ENCODE assay signal across 7 cellular contexts in genomic region chr13:52203864-52204263, GRCh38. TPM values are rescaled to one million over a fixed set of nuclear protein-coding genes. Genes with fewer than 3 reads are reported as not detected.
A peak's percentile ranks its signal among the peaks of the same experiment; 100 is the strongest.
DNase-seq lines count a peak whose midpoint lies in the region; TF ChIP-seq lines count a peak whose summit lies in the region.
"Not testable (repeated sequence)": the region's sequence is repeated elsewhere in the genome, so short reads cannot be mapped to it uniquely, and the experiment has no call there.

No MANE protein-coding gene starts in this region.

- not testable (repeated sequence) for H2BK12ac ChIP-seq in trophoblast cell (ENCODE audit: low read length)

- TF ChIP-seq CTCF in fibroblast of lung (conservative IDR thresholded peaks at IDR 0.05 in 1 of 2, IDR thresholded peaks at IDR 0.05 in 1 of 2; ENCODE audit: low read depth in 1 of 2, low read length in 2 of 2); hepatocyte (IDR thresholded peaks at IDR 0.05; ENCODE audit: poor library complexity): not testable (repeated sequence)

- 38% methylated on average over 1 of the region's 1 CpG for WGBS in hepatocyte (ENCODE audit: low lambda C conversion rate, missing lambda C conversion rate)
- WGBS in trophoblast cell (ENCODE audit: extremely low coverage, insufficient coverage, insufficient read length), result no CpG with 5 or more reads among the region's 1 CpG

- not testable (repeated sequence) for H3K18ac ChIP-seq in trophoblast cell (ENCODE audit: low read length)

- H2BK120ac ChIP-seq in trophoblast cell (ENCODE audit: insufficient read depth, low read length, poor library complexity), result not testable (repeated sequence)

- not testable (repeated sequence) for H3K14ac ChIP-seq in trophoblast cell (ENCODE audit: low read length)

- H4K91ac ChIP-seq in trophoblast cell (ENCODE audit: low read depth, low read length), result not testable (repeated sequence)

- H3K9me3 ChIP-seq in fibroblast of lung (ENCODE audit: control insufficient read depth, insufficient read depth, low read depth, low read length); hepatocyte (ENCODE audit: low read depth); trophoblast cell (ENCODE audit: insufficient read depth, low read depth, low read length): not testable (repeated sequence)

- H2AK5ac ChIP-seq in trophoblast cell (ENCODE audit: low read length), result not testable (repeated sequence)

- H3K4me2 ChIP-seq in fibroblast of lung (ENCODE audit: extremely low read depth, insufficient read depth, low read length); hepatocyte; trophoblast cell (ENCODE audit: low read length): not testable (repeated sequence)

- in situ Hi-C loops in KBM-7 (cut with MboI; ENCODE audit: low pct_unique_long_range_greater_than_20kb, low sequenced_read_pairs), result not testable (repeated sequence)

- H3K36me3 ChIP-seq in fibroblast of lung (ENCODE audit: control insufficient read depth, insufficient read depth, low read length); hepatocyte (replicated peaks; ENCODE audit: insufficient read depth, low read depth); trophoblast cell (ENCODE audit: control insufficient read depth in 1 of 2, insufficient read depth in 2 of 2, low read length in 2 of 2): not testable (repeated sequence)

- H3K4me3 ChIP-seq in fibroblast of lung (replicated peaks in 1 of 4; ENCODE audit: control extremely low read depth in 1 of 4, insufficient read depth in 1 of 4, low read depth in 3 of 4, low read length in 4 of 4); hepatocyte; trophoblast cell (ENCODE audit: low read depth, low read length): not testable (repeated sequence)

- DNase-seq in EH (ENCODE audit: low read depth), result peak; percentile 83
- DNase-seq in KBM-7, result peak; percentile 16
- DNase-seq in OCI-M1 (lab: John Stamatoyannopoulos, UW), result peak; percentile 90
- DNase-seq in amniotic epithelial cell (ENCODE audit: low read depth), result peak; percentile 98
- peak; percentile 65 to 94 for DNase-seq in fibroblast of lung (ENCODE audit: low read depth in 2 of 2)
- peak; percentile 83 for DNase-seq in hepatocyte (ENCODE audit: low spot score)
- DNase-seq in trophoblast cell, result peak; percentile 91 to 92

- H3K79me1 ChIP-seq in trophoblast cell (ENCODE audit: low read length), result not testable (repeated sequence)

- H3K4me1 ChIP-seq in fibroblast of lung (ENCODE audit: control insufficient read depth, extremely low read depth, insufficient read depth, low read length); trophoblast cell (ENCODE audit: control insufficient read depth in 1 of 2, insufficient read depth in 2 of 2, low read length in 2 of 2): not testable (repeated sequence)
- peaks cover 12% of the 10 kb centered on the region for H3K4me1 ChIP-seq in hepatocyte (ENCODE audit: insufficient read depth)

- not testable (repeated sequence) for H2BK5ac ChIP-seq in trophoblast cell (ENCODE audit: low read depth, low read length, poor library complexity)

- not testable (repeated sequence) for H2AFZ ChIP-seq in fibroblast of lung (ENCODE audit: low read length); hepatocyte; trophoblast cell (ENCODE audit: insufficient read depth, low read length, poor library complexity)

- not testable (repeated sequence) for H4K20me1 ChIP-seq in fibroblast of lung (ENCODE audit: control insufficient read depth, extremely low read depth, insufficient read depth, low read length); hepatocyte (ENCODE audit: insufficient read depth, poor library complexity, severe bottlenecking)

- H3K27me3 ChIP-seq in fibroblast of lung (ENCODE audit: control insufficient read depth, insufficient read depth, low read length); hepatocyte; trophoblast cell (ENCODE audit: insufficient read depth, low read length): not testable (repeated sequence)

- H4K8ac ChIP-seq in trophoblast cell (ENCODE audit: low read depth, low read length), result not testable (repeated sequence)

- H4K12ac ChIP-seq in trophoblast cell (ENCODE audit: low read depth, low read length), result not testable (repeated sequence)

- H3K79me2 ChIP-seq in fibroblast of lung (ENCODE audit: control insufficient read depth, insufficient read depth, low read length); hepatocyte; trophoblast cell (ENCODE audit: control insufficient read depth, insufficient read depth, low read length, poor library complexity): not testable (repeated sequence)

- H3K9me2 ChIP-seq in hepatocyte (replicated peaks; ENCODE audit: insufficient read depth), result not testable (repeated sequence)

- not testable (repeated sequence) for H3K23ac ChIP-seq in trophoblast cell (ENCODE audit: low read length)

- H3K9ac ChIP-seq in fibroblast of lung (ENCODE audit: insufficient read depth, low read length); trophoblast cell (ENCODE audit: low read length): not testable (repeated sequence)

- not testable (repeated sequence) for H3K4ac ChIP-seq in trophoblast cell (ENCODE audit: low read depth, low read length)

- not testable (repeated sequence) for H3K27ac ChIP-seq in fibroblast of lung (ENCODE audit: insufficient read depth, low read length); trophoblast cell (ENCODE audit: low read depth, low read length)
- H3K27ac ChIP-seq in hepatocyte, result peak overlapping the region; percentile 76

RNA-seq across cellular contexts. Expression of gene NEK3, which starts 44.5 kb away (rescaled TPM):
- 11.6 and 20.8 TPM in 2 replicates for total RNA-seq in fibroblast of lung
- polyA plus RNA-seq in fibroblast of lung, result 12.7 and 12.8 TPM in 2 replicates
- polyA plus RNA-seq in fibroblast of lung (2012), result 7.8 and 21.3 TPM in 2 replicates
- polyA minus RNA-seq in fibroblast of lung (ENCODE audit: low replicate concordance), result 5.2 and 5.3 TPM in 2 replicates
- total RNA-seq in hepatocyte, result 11.0 and 11.2 TPM in 2 replicates
- polyA plus RNA-seq in hepatocyte, result 11.0 and 15.3 TPM in 2 replicates
- 15.5 and 17.9 TPM in 2 replicates for polyA plus RNA-seq in trophoblast cell (2013)

Comparison
In these comparisons a context has a peak if more than half of its experiments do, and no peak if none do; other contexts are left out.
1. DNase-seq: peak in every context shown above with its lines; median percentile 98 in amniotic epithelial cell; 92 in trophoblast cell; 90 in OCI-M1; 83 in EH; 83 in hepatocyte; 80 in fibroblast of lung; 16 in KBM-7.